In genomic region chr1:179824265-179824664, GRCh38 we compare ENCODE assay signal across 16 cellular contexts. TPM values are rescaled to one million over a fixed set of nuclear protein-coding genes. Genes with fewer than 3 reads are reported as not detected.
A peak's percentile ranks its signal among the peaks of the same experiment; 100 is the strongest.
DNase-seq lines count a peak whose midpoint lies in the region; ATAC-seq, FAIRE-seq and TF ChIP-seq lines count a peak whose summit lies in the region.
"Had no signal": no experiment of that assay in that cellular context is flagged by ENCODE, and none has a peak within 500 bp of the region (broad histone marks: within the 10 kb centered on the region; RNA-seq: fewer than 3 reads in every experiment).

No MANE protein-coding gene starts in this region.

- no peaks in the 10 kb centered on the region for H3K36me3 ChIP-seq in left ventricle myocardium inferior
- H3K36me3 ChIP-seq in pancreas: no peaks in the 10 kb centered on the region

- H3K4me3 ChIP-seq in left ventricle myocardium inferior (no peak overlapping the region), pancreas (no peak overlapping the region)

- H3K27ac ChIP-seq in left ventricle myocardium inferior (replicated peaks) (peak overlapping the region; percentile 66), pancreas (no peak overlapping the region)

- ATAC-seq in Right ventricle myocardium inferior: peak; percentile 47
- ATAC-seq in pancreas: no peak

- 84 to 94% methylated on average over 6 of the region's 6 CpGs for WGBS in pancreas, 2 donors

- H3K27me3 ChIP-seq in left ventricle myocardium inferior (ENCODE audit: low read depth): no peaks in the 10 kb centered on the region
- H3K27me3 ChIP-seq in pancreas: no peaks in the 10 kb centered on the region

- H3K4me1 ChIP-seq in left ventricle myocardium inferior (peaks cover 25% of the 10 kb centered on the region), pancreas (no peaks in the 10 kb centered on the region)

- no peaks in the 10 kb centered on the region for H3K9me3 ChIP-seq in left ventricle myocardium inferior (replicated peaks)
- no peaks in the 10 kb centered on the region for H3K9me3 ChIP-seq in pancreas

- TF ChIP-seq CTCF in left ventricle myocardium inferior (IDR thresholded peaks at IDR 0.05; ENCODE audit: borderline replicate concordance) (no peak), pancreas (IDR thresholded peaks at IDR 0.05) (no peak)

- DNase-seq in Right ventricle myocardium inferior (ENCODE audit: missing footprints): no peak
- DNase-seq in cardiac septum (ENCODE audit: low spot score): no peak
- DNase-seq in NOMO-1 treated with DMSO at 0.1 percent for 48 hours (lab: John Stamatoyannopoulos, UW; ENCODE audit: unreplicated experiment): peak; percentile 19
- no peak for DNase-seq in left ventricle myocardium inferior
- DNase-seq in ureter (ENCODE audit: low spot score): peak; percentile 34
- DNase-seq in NCI-H1930 (lab: John Stamatoyannopoulos, UW): no peak
- no peak for DNase-seq in NCI-H226
- DNase-seq in pancreas: no peak
- DNase-seq: activated naive CD8-positive, alpha-beta T cell treated with anti-CD3 and anti-CD28 coated beads for 36 hours; activated T-cell treated with anti-CD3 and anti-CD28 coated beads, Interleukin-2, amount 50 U/mL, for 24 hours; COR-L47; glutamatergic neuron; NCI-H2029; nephron progenitor cell had no signal

- intact Hi-C loops in Right ventricle myocardium inferior (cut with DNase I): no loop called here
- intact Hi-C loops in cardiac septum (cut with DNase I): no loop called here
- intact Hi-C loops in left ventricle myocardium inferior (cut with micrococcal nuclease): no loop called here
- intact Hi-C loops in pancreas (cut with DNase I): no loop called here

- no peak for FAIRE-seq in pancreas (lab: Jason Lieb, UNC)
- FAIRE-seq: G401.6, GM12891 had no signal

RNA-seq across cellular contexts. Expression of gene TOR1AIP2, which starts 53.3 kb away (rescaled TPM):
- total RNA-seq in Right ventricle myocardium inferior: 48.8 TPM
- 45.5 TPM for total RNA-seq in cardiac septum
- total RNA-seq in left ventricle myocardium inferior: 48.1 TPM
- 67.1 TPM for total RNA-seq in ureter
- 10 to 100 TPM; 25.7 to 69.4 (median 38.7) TPM for total RNA-seq in pancreas
- 10 to 100 TPM in 1 of 2 donors, 1 to 10 TPM in 1; 9.7 to 12.2 TPM for polyA plus RNA-seq in pancreas

RNA-seq across cellular contexts. Expression of gene TOR1AIP1, which starts 57.8 kb away (rescaled TPM):
- total RNA-seq in Right ventricle myocardium inferior (41.9 TPM), cardiac septum (34.4 TPM), left ventricle myocardium inferior (40.7 TPM), ureter (51.5 TPM), pancreas (10 to 100 TPM; 13.7 to 29.9 (median 21.2) TPM)
- 10 to 100 TPM in 1 of 2 donors, 1 to 10 TPM in 1; 8.8 to 18.0 TPM for polyA plus RNA-seq in pancreas

Comparison
In these comparisons a context has a peak if more than half of its experiments do, and no peak if none do; other contexts are left out.
1. DNase-seq: peak in NOMO-1 treated with DMSO at 0.1 percent for 48 hours (single experiment) and ureter (single experiment); none in Right ventricle myocardium inferior (single experiment), cardiac septum (single experiment), left ventricle myocardium inferior (single experiment), NCI-H1930 (0 of 2), NCI-H226 (single experiment) and pancreas (0 of 6).